ENCODE assay signal across 10 cellular contexts in the genomic region with DNA sequence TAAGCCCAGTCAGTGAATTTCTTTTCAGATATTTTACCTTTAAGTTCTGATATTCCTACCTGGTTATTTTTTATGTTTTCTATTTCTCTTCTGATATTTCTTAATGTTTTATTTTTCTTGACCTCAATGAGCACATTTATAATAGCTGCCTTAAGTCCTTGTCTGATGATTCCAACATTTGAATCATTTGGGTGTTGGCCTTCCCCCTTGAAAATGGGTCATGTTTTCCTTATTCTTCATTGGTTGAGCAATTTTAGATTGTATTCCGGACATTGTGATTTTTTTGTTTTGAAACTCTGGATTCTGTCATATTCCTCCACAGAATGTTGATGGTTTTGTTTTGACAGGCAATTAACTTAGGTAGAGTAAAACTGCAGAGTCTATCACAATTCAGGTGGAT. TPM values are rescaled to one million over a fixed set of nuclear protein-coding genes. Genes with fewer than 3 reads are reported as not detected.
"Had no signal": no experiment of that assay in that cellular context is flagged by ENCODE, and none has a peak within 500 bp of the region (broad histone marks: within the 10 kb centered on the region; RNA-seq: fewer than 3 reads in every experiment).

No MANE protein-coding gene starts in this region.

- ATAC-seq: GM23338, HepG2 had no signal

- H3K27ac ChIP-seq: HL-60 had no signal

- DNase-seq: H9, HCEC 1CT, KBM-7 had no signal

- FAIRE-seq: H1, H54, HepG2 had no signal

- H3K4me3 ChIP-seq: GM23338 had no signal

RNA-seq across cellular contexts. Expression of gene ACKR4, which starts 9.7 kb away (rescaled TPM):
- total RNA-seq: GM23338, H1, H9, HepG2, HT1080 had no signal
- polyA plus RNA-seq: H1, IgD-negative memory B cell had no signal
